In genomic region chr22:48099251-48099650, GRCh38 we compare ENCODE assay signal across 20 cellular contexts.
DNase-seq lines count a peak whose midpoint lies in the region; ATAC-seq, FAIRE-seq and TF ChIP-seq lines count a peak whose summit lies in the region.
"Had no signal": no experiment of that assay in that cellular context is flagged by ENCODE, and none has a peak within 500 bp of the region (broad histone marks: within the 10 kb centered on the region; RNA-seq: fewer than 3 reads in every experiment).

No MANE protein-coding gene starts in this region.

- H3K4me2 ChIP-seq in Loucy (ENCODE audit: low read depth, low read length, poor library complexity, severe bottlenecking): peak overlapping the region; percentile 82

- peak; percentile 11 for DNase-seq in activated CD4-positive, CD25-positive, alpha-beta regulatory T cell treated with anti-CD3 and anti-CD28 coated beads, Interleukin-2, amount 50 U/mL, for 72 hours
- DNase-seq in effector memory CD8-positive, alpha-beta T cell: no peak
- no peak for DNase-seq in stimulated activated naive B cell treated with anti-CD40 and anti-IgM and Interleukin-4, amounts not matched to agents 10 μg/mL and 1 μg/mL and 100 μg/mL, for 72 hours
- DNase-seq in MG63 (no peak), D721Med (ENCODE audit: insufficient read length, low spot score) (no peak)
- DNase-seq: 8988T; activated CD4-positive, alpha-beta T cell treated with anti-CD3 and anti-CD28 coated beads for 48 hours; C1 segment of cervical spinal cord; caudate nucleus; hippocampal formation; left cardiac atrium; NCI-H146; ovary; SIG-M5; stimulated activated CD4-positive, alpha-beta T cell treated with anti-CD3 and anti-CD28 coated beads, Interleukin-4, amount 100 ng/mL, for 24 hours had no signal

- peaks cover 0 to 6% of the 10 kb centered on the region in 2 donors for H3K27me3 Mint-ChIP-seq in effector memory CD8-positive, alpha-beta T cell
- peaks cover 0 to 11% of the 10 kb centered on the region in 2 donors for H3K27me3 Mint-ChIP-seq in stimulated activated naive B cell treated with anti-CD40 and anti-IgM and Interleukin-4, amounts not matched to agents 10 μg/mL and 1 μg/mL and 100 μg/mL, for 72 hours

- peak overlapping the region; percentile 58 to 68 for H3K4me3 Mint-ChIP-seq in effector memory CD8-positive, alpha-beta T cell
- H3K4me3 Mint-ChIP-seq in stimulated activated naive B cell treated with anti-CD40 and anti-IgM and Interleukin-4, amounts not matched to agents 10 μg/mL and 1 μg/mL and 100 μg/mL, for 72 hours: peak overlapping the region; percentile 29 to 51

- H3K4me3 ChIP-seq in Loucy (ENCODE audit: low read length, poor library complexity, severe bottlenecking): no peak overlapping the region
- H3K4me3 ChIP-seq in MG63: no peak overlapping the region
- H3K4me3 ChIP-seq: K562, ovary, tibial nerve had no signal

- H3K27me3 ChIP-seq in Loucy (ENCODE audit: insufficient read depth, low read length, poor library complexity, severe bottlenecking) (no peaks in the 10 kb centered on the region), MG63 (peaks cover 4% of the 10 kb centered on the region; the same call in 1 of the 2 replicates)
- H3K27me3 ChIP-seq: ovary had no signal

- ATAC-seq in activated CD4-positive, CD25-positive, alpha-beta regulatory T cell treated with anti-CD3 and anti-CD28 coated beads, Interleukin-2, amount 50 U/mL, for 24 hours: no peak
- no peak for ATAC-seq in effector memory CD8-positive, alpha-beta T cell (replicated peaks)
- ATAC-seq in stimulated activated naive B cell treated with anti-CD40 and anti-IgM and Interleukin-4, amounts not matched to agents 10 μg/mL and 1 μg/mL and 100 μg/mL, for 72 hours (replicated peaks): no peak
- no peak for ATAC-seq in GM18861 (IDR thresholded peaks at IDR 0.05; ENCODE audit: unreplicated experiment)
- ATAC-seq: K562, left cardiac atrium had no signal

- H3K9me3 Mint-ChIP-seq in effector memory CD8-positive, alpha-beta T cell: peaks cover 0 to 3% of the 10 kb centered on the region in 2 donors
- H3K9me3 Mint-ChIP-seq in stimulated activated naive B cell treated with anti-CD40 and anti-IgM and Interleukin-4, amounts not matched to agents 10 μg/mL and 1 μg/mL and 100 μg/mL, for 72 hours: peaks cover 6 to 7% of the 10 kb centered on the region in 2 donors

- peaks cover 8% of the 10 kb centered on the region for H3K36me3 Mint-ChIP-seq in effector memory CD8-positive, alpha-beta T cell (ENCODE audit: insufficient read depth)
- peaks cover 8 to 17% of the 10 kb centered on the region in 2 donors for H3K36me3 Mint-ChIP-seq in stimulated activated naive B cell treated with anti-CD40 and anti-IgM and Interleukin-4, amounts not matched to agents 10 μg/mL and 1 μg/mL and 100 μg/mL, for 72 hours

- H3F3A ChIP-seq in Loucy (ENCODE audit: low read depth): peaks cover 8% of the 10 kb centered on the region; the same call in 1 of the 2 replicates

- peak overlapping the region; percentile 95 to 96 for H3K27ac Mint-ChIP-seq in effector memory CD8-positive, alpha-beta T cell
- peak overlapping the region; percentile 66 for H3K27ac Mint-ChIP-seq in stimulated activated naive B cell treated with anti-CD40 and anti-IgM and Interleukin-4, amounts not matched to agents 10 μg/mL and 1 μg/mL and 100 μg/mL, for 72 hours

- H3K9me3 ChIP-seq in Loucy (ENCODE audit: insufficient read depth, low read depth, low read length) (no peaks in the 10 kb centered on the region), MG63 (no peaks in the 10 kb centered on the region)
- H3K9me3 ChIP-seq: ovary, tibial nerve had no signal

- FAIRE-seq in D721Med (lab: Jason Lieb, UNC): no peak
- FAIRE-seq: K562 had no signal

- H3K4me1 ChIP-seq in Loucy (ENCODE audit: insufficient read depth, low read length, poor library complexity, severe bottlenecking): peaks cover 57% of the 10 kb centered on the region
- H3K4me1 ChIP-seq: tibial nerve had no signal

- TF ChIP-seq CTCF in Loucy (conservative IDR thresholded peaks at IDR 0.05; ENCODE audit: low read length) (no peak), D721Med (IDR thresholded peaks at IDR 0.05; ENCODE audit: insufficient read depth, missing control alignments) (no peak)

- no peaks in the 10 kb centered on the region for H3K9me2 ChIP-seq in Loucy (replicated peaks; ENCODE audit: low read depth, low read length)

- H4K20me1 ChIP-seq in Loucy (ENCODE audit: insufficient read depth, low read length, poor library complexity, severe bottlenecking): no peaks in the 10 kb centered on the region

- H3K4me1 Mint-ChIP-seq in effector memory CD8-positive, alpha-beta T cell (ENCODE audit: low read depth in 2 of 2): peaks cover 45 to 48% of the 10 kb centered on the region in 2 donors
- peaks cover 57 to 86% of the 10 kb centered on the region in 2 donors for H3K4me1 Mint-ChIP-seq in stimulated activated naive B cell treated with anti-CD40 and anti-IgM and Interleukin-4, amounts not matched to agents 10 μg/mL and 1 μg/mL and 100 μg/mL, for 72 hours

- H3K9ac ChIP-seq in Loucy (ENCODE audit: low read depth, low read length, poor library complexity, severe bottlenecking): peak overlapping the region; percentile 67

- no peak overlapping the region for H2AFZ ChIP-seq in Loucy (ENCODE audit: low read length)

- H3K36me3 ChIP-seq in Loucy (ENCODE audit: insufficient read depth, low read length): no peaks in the 10 kb centered on the region
- H3K36me3 ChIP-seq in MG63: no peaks in the 10 kb centered on the region
- H3K36me3 ChIP-seq: ovary, tibial nerve had no signal

- H3K79me2 ChIP-seq in Loucy (ENCODE audit: insufficient read depth, low read length): no peaks in the 10 kb centered on the region
